8 cellular contexts compared by ENCODE assay signal in the genomic region with DNA sequence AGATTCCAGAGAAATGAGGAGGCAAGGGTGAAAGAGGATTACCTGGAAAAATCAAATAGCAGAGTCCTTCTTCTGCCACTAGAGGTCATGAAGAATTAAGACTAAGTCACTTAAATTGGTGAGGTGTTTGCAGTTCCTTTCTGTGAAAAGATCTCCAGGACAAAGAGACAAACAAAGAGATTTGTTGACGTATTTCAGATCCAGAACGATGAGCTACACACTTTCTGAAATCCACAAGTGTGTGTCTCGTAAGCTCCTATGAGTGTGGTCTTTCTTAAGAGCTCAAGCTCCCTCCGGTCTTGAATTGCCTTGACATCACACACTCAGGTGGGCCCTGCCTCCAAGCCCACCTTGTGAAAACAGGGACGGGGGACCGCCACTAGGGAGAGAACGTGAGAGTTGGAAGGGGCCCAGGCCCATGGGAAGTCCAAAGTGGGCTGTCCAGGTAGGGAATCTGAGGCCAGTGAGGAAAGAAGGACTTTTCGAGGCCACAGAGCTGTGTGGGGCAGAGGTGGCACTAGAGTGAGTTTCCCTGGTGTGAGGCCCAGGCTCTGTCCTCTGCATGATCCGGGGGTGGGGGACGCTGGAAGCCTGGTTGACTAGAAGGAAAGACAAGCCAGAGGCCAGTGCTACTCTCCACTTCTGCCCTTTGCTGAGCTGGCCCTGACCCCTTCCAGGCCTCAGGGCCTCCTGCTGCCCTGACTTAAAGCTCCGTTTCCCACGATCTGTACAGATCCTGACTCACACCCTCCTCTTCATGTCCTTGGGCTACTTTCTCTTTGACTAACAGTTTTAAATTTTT.
DNase-seq lines count a peak whose midpoint lies in the region; ATAC-seq lines count a peak whose summit lies in the region.

No MANE protein-coding gene starts in this region.

- intact Hi-C loops in right cardiac atrium (cut with DNase I): loop anchor here in 3 of 4 donors (10.0 kb wide), 2 partner anchors 498 to 508 kb away; no protein-coding TSS in a partner anchor

- ATAC-seq in right cardiac atrium: peak; percentile 52 to 56
- no peak for ATAC-seq in GM18519 (IDR thresholded peaks at IDR 0.05; ENCODE audit: low FRiP score, unreplicated experiment)
- no peak for ATAC-seq in HG03097 (IDR thresholded peaks at IDR 0.05; ENCODE audit: low FRiP score, unreplicated experiment)

- DNase-seq in Caki2 (ENCODE audit: low read depth) (peak; percentile 39), H4 (ENCODE audit: low spot score) (peak; percentile 80), NCI-H524 (lab: John Stamatoyannopoulos, UW) (peak; percentile 4 to 52), amniotic epithelial cell (ENCODE audit: low read depth) (peak; percentile 74), right cardiac atrium (peak in 1 of 3 donors; percentile 42)

- H3K36me3 ChIP-seq in skeletal muscle satellite cell (ENCODE audit: insufficient read depth, low read length): no peaks in the 10 kb centered on the region

- H3K9me3 ChIP-seq in right cardiac atrium (ENCODE audit: control insufficient read depth, low read length) (no peaks in the 10 kb centered on the region), skeletal muscle satellite cell (replicated peaks; ENCODE audit: low read length) (no peaks in the 10 kb centered on the region)

- H3K4me2 ChIP-seq in skeletal muscle satellite cell (ENCODE audit: low read length): no peak overlapping the region

- 55% methylated on average over 12 of the region's 12 CpGs for WGBS in right cardiac atrium

- in situ Hi-C loops in Caki2 (cut with HindIII; ENCODE audit: low pct_unique_long_range_greater_than_20kb, low sequenced_read_pairs): no loop called here

- no peaks in the 10 kb centered on the region for H3K4me1 ChIP-seq in right cardiac atrium (ENCODE audit: control insufficient read depth, insufficient read depth, low read length)
- H3K4me1 ChIP-seq in skeletal muscle satellite cell (ENCODE audit: control insufficient read depth, insufficient read depth, low read length): peaks cover 5% of the 10 kb centered on the region

- peak overlapping the region; percentile 3 for H3K9ac ChIP-seq in skeletal muscle satellite cell (ENCODE audit: low read depth, low read length)

- no peak overlapping the region for H3K27ac ChIP-seq in right cardiac atrium (ENCODE audit: low read length)

- H3K4me3 ChIP-seq in right cardiac atrium (ENCODE audit: low read length): no peak overlapping the region
- H3K4me3 ChIP-seq in skeletal muscle satellite cell (ENCODE audit: low read length): no peak overlapping the region

- no peaks in the 10 kb centered on the region for H3K27me3 ChIP-seq in right cardiac atrium (ENCODE audit: control insufficient read depth, insufficient read depth)
- peaks cover 38% of the 10 kb centered on the region for H3K27me3 ChIP-seq in skeletal muscle satellite cell (ENCODE audit: control insufficient read depth, insufficient read depth, low read length)

Comparison
In these comparisons a context has a peak if more than half of its experiments do, and no peak if none do; other contexts are left out.
1. ATAC-seq: peak in right cardiac atrium (2 of 2); none in GM18519 (single experiment) and HG03097 (single experiment).